Comparison of ENCODE assay signal across 8 cellular contexts in genomic region chr3:63961891-63962290, GRCh38. TPM values are rescaled to one million over a fixed set of nuclear protein-coding genes. Genes with fewer than 3 reads are reported as not detected.
A peak's percentile ranks its signal among the peaks of the same experiment; 100 is the strongest.
DNase-seq lines count a peak whose midpoint lies in the region; ATAC-seq and TF ChIP-seq lines count a peak whose summit lies in the region.

No MANE protein-coding gene starts in this region.

- peaks cover 72% of the 10 kb centered on the region for H3K79me2 ChIP-seq in osteoblast (ENCODE audit: insufficient read depth, low read length)

- no peaks in the 10 kb centered on the region for H3K9me3 ChIP-seq in osteoblast (ENCODE audit: low read depth, low read length)

- no peak overlapping the region for H3K4me2 ChIP-seq in osteoblast (ENCODE audit: insufficient read depth, low read length)

- peak; percentile 68 for DNase-seq in ELR (ENCODE audit: low read depth)
- peak; percentile 69 for DNase-seq in OCI-M1 (lab: John Stamatoyannopoulos, UW)
- peak; percentile 85 for DNase-seq in epithelial cell of esophagus (ENCODE audit: low read depth)
- no peak for DNase-seq in osteoblast (ENCODE audit: insufficient read length, low spot score, missing footprints)
- no peak for DNase-seq in activated T-cell treated with anti-CD3 and anti-CD28 coated beads, Interleukin-2, amount 50 U/mL, for 24 hours
- no peak for DNase-seq in NCI-H187 (lab: John Stamatoyannopoulos, UW)

- no peaks in the 10 kb centered on the region for H3K27me3 Mint-ChIP-seq in activated T-cell treated with anti-CD3 and anti-CD28 coated beads, Interleukin-2, amount 50 U/mL, for 24 hours

- H4K20me1 ChIP-seq in osteoblast (ENCODE audit: insufficient read depth, low read length) = peaks cover 14% of the 10 kb centered on the region

- no peaks in the 10 kb centered on the region for H3K36me3 ChIP-seq in osteoblast (ENCODE audit: insufficient read depth, low read length)

- peak; percentile 65 for TF ChIP-seq CTCF in epithelial cell of esophagus (IDR thresholded peaks at IDR 0.05; ENCODE audit: insufficient read depth, low read depth, low read length, missing control alignments)
- TF ChIP-seq CTCF in osteoblast (IDR thresholded peaks at IDR 0.05; ENCODE audit: extremely low read depth, low read depth, low read length) = peak; percentile 54

- no peak overlapping the region for H2AFZ ChIP-seq in osteoblast (ENCODE audit: low read length)

- ATAC-seq in GM19372 (IDR thresholded peaks at IDR 0.05; ENCODE audit: low read depth, unreplicated experiment) (peak; percentile 87), HG03342 (IDR thresholded peaks at IDR 0.05; ENCODE audit: unreplicated experiment) (peak; percentile 79)

- peaks cover 68% of the 10 kb centered on the region for H3K4me1 Mint-ChIP-seq in activated T-cell treated with anti-CD3 and anti-CD28 coated beads, Interleukin-2, amount 50 U/mL, for 24 hours (ENCODE audit: low read depth)

- no peak overlapping the region for H3K27ac ChIP-seq in osteoblast (ENCODE audit: low read depth, low read length)

- H3K36me3 Mint-ChIP-seq in activated T-cell treated with anti-CD3 and anti-CD28 coated beads, Interleukin-2, amount 50 U/mL, for 24 hours (ENCODE audit: low read depth) = peaks cover 18% of the 10 kb centered on the region

- H3K4me3 Mint-ChIP-seq in activated T-cell treated with anti-CD3 and anti-CD28 coated beads, Interleukin-2, amount 50 U/mL, for 24 hours = no peak overlapping the region

- H3K27me3 ChIP-seq in osteoblast (ENCODE audit: insufficient read depth, low read length) = no peaks in the 10 kb centered on the region

- no peak overlapping the region for H3K4me3 ChIP-seq in epithelial cell of esophagus (ENCODE audit: low read length)
- no peak overlapping the region for H3K4me3 ChIP-seq in osteoblast (ENCODE audit: insufficient read depth, low read length)

- peaks cover 18% of the 10 kb centered on the region for H3K4me1 ChIP-seq in osteoblast (ENCODE audit: insufficient read depth, low read length)

- H3K27ac Mint-ChIP-seq in activated T-cell treated with anti-CD3 and anti-CD28 coated beads, Interleukin-2, amount 50 U/mL, for 24 hours = no peak overlapping the region

- no peaks in the 10 kb centered on the region for H3K9me3 Mint-ChIP-seq in activated T-cell treated with anti-CD3 and anti-CD28 coated beads, Interleukin-2, amount 50 U/mL, for 24 hours

RNA-seq across cellular contexts. Expression of gene SCAANT1, which starts 49.7 kb away (rescaled TPM):
- not detected in 2 replicates for total RNA-seq in osteoblast

Comparison
In these comparisons a context has a peak if more than half of its experiments do, and no peak if none do; other contexts are left out.
1. DNase-seq: peak in ELR (single experiment), OCI-M1 (single experiment) and epithelial cell of esophagus (single experiment); none in osteoblast (single experiment), activated T-cell treated with anti-CD3 and anti-CD28 coated beads, Interleukin-2, amount 50 U/mL, for 24 hours (single experiment) and NCI-H187 (0 of 2).